ENCODE assay signal across 20 cellular contexts in the genomic region with DNA sequence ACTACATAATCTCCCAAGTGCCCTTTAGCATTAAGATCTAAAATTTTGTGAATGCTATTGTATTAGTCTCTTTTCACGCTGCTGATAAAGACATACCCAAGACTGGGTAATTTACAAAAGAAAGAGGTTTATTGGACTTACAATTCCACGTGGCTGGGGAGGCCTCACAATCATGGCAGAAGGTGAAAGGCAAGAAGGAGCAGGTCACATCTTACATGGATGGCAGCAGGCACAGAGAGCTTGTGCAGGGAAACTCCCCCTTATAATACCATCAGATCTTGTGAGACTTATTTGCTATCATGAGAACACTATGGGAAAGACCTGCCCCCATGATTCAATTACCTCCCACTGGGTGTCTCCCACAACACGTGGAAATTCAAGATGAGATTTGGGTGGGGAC. TPM values are rescaled to one million over a fixed set of nuclear protein-coding genes. Genes with fewer than 3 reads are reported as not detected.
"Had no signal": no experiment of that assay in that cellular context is flagged by ENCODE, and none has a peak within 500 bp of the region (broad histone marks: within the 10 kb centered on the region; RNA-seq: fewer than 3 reads in every experiment).

No MANE protein-coding gene starts in this region.

RNA-seq across cellular contexts. Expression of a gene that starts 12.0 kb away (rescaled TPM):
- total RNA-seq: activated T-helper 1 cell treated with anti-CD3 and anti-CD28 coated beads, Interleukin-12 subunit alpha, Interleukin-12 subunit beta, Interleukin-2, Interleukin-4 antibody, amounts not matched to agents 30 ng/mL and 10 ng/mL and 1 ng/mL, durations not matched to agents 14 hours and 24 hours and 36 hours; ascending aorta; cardiac septum; chondrocyte had no signal

RNA-seq across cellular contexts. Expression of a gene that starts 22.6 kb away (rescaled TPM):
- total RNA-seq: activated naive CD4-positive, alpha-beta T cell treated with anti-CD3 and anti-CD28 coated beads for 36 hours; activated naive CD4-positive, alpha-beta T cell treated with anti-CD3 and anti-CD28 coated beads, Interleukin-2, amount 50 U/mL, for 72 hours; activated naive CD8-positive, alpha-beta T cell treated with anti-CD3 and anti-CD28 coated beads for 36 hours; activated T-cell treated with anti-CD3 and anti-CD28 coated beads, Interleukin-2, amount 50 U/mL, for 4 hours; activated T-cell treated with anti-CD3 and anti-CD28 coated beads, Interleukin-2, amount 50 U/mL, for 72 hours; activated T-helper 1 cell treated with anti-CD3 and anti-CD28 coated beads, Interleukin-12 subunit alpha, Interleukin-12 subunit beta, Interleukin-2, Interleukin-4 antibody, amounts not matched to agents 30 ng/mL and 10 ng/mL and 1 ng/mL, durations not matched to agents 14 hours and 24 hours and 36 hours; activated T-helper 17 cell treated with anti-CD3 and anti-CD28 coated beads, Interleukin-2, amount 50 U/mL, for 72 hours; activated T-helper 2 cell treated with anti-CD3 and anti-CD28 coated beads, Interferon-gamma antibody, Interleukin-2, Interleukin-4, amounts not matched to agents 10 μg/mL and 5 μg/mL and 100 μg/mL, durations not matched to agents 14 hours and 24 hours and 36 hours; ascending aorta; astrocyte; body of pancreas; bronchial epithelial cell; cardiac muscle cell; cardiac septum; cerebellum; chondrocyte had no signal
- polyA plus RNA-seq: adipose tissue, adrenal gland, aorta, cardiac muscle cell had no signal

RNA-seq across cellular contexts. Expression of a gene that starts 57.0 kb away (rescaled TPM):
- total RNA-seq: activated naive CD4-positive, alpha-beta T cell treated with anti-CD3 and anti-CD28 coated beads for 36 hours; activated naive CD4-positive, alpha-beta T cell treated with anti-CD3 and anti-CD28 coated beads, Interleukin-2, amount 50 U/mL, for 72 hours; activated naive CD8-positive, alpha-beta T cell treated with anti-CD3 and anti-CD28 coated beads for 36 hours; activated naive CD8-positive, alpha-beta T cell treated with anti-CD3 and anti-CD28 coated beads, Interleukin-2, amount 10 ng/mL, durations not matched to agents 7 days and 5 days; activated T-cell treated with anti-CD3 and anti-CD28 coated beads, Interleukin-2, amount 50 U/mL, for 4 hours; activated T-cell treated with anti-CD3 and anti-CD28 coated beads, Interleukin-2, amount 50 U/mL, for 72 hours; activated T-helper 1 cell treated with anti-CD3 and anti-CD28 coated beads, Interleukin-12 subunit alpha, Interleukin-12 subunit beta, Interleukin-2, Interleukin-4 antibody, amounts not matched to agents 30 ng/mL and 10 ng/mL and 1 ng/mL, durations not matched to agents 14 hours and 24 hours and 36 hours; activated T-helper 17 cell treated with anti-CD3 and anti-CD28 coated beads, Interleukin-2, amount 50 U/mL, for 72 hours; activated T-helper 2 cell treated with anti-CD3 and anti-CD28 coated beads, Interferon-gamma antibody, Interleukin-2, Interleukin-4, amounts not matched to agents 10 μg/mL and 5 μg/mL and 100 μg/mL, durations not matched to agents 14 hours and 24 hours and 36 hours; ascending aorta; astrocyte; body of pancreas; bronchial epithelial cell; cardiac muscle cell; cardiac septum; cerebellum; chondrocyte had no signal
- polyA plus RNA-seq: adipose tissue, adrenal gland, aorta, cardiac muscle cell had no signal
